ENCODE assay signal across 18 cellular contexts in the genomic region with DNA sequence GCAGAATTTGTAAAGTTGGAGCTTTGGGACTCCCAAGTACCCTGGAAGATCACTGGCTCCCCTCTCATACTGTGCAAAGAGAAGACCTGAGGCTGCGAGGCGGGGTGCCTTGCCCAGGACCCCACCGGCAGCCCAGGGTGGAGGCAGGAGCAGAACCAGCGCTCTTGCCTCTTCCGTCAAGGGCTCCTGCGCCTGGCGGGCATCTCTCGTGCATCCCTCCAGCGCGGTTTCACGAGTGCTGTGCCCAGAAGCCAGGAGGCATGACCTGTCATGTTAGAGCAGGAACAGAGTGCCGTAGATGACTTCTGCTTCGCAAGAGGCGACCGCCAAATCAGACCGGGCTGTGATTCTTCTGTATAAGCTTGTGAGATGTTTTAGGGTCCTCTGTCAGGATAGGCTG.
DNase-seq lines count a peak whose midpoint lies in the region; ATAC-seq and TF ChIP-seq lines count a peak whose summit lies in the region.
"Had no signal": no experiment of that assay in that cellular context is flagged by ENCODE, and none has a peak within 500 bp of the region (broad histone marks: within the 10 kb centered on the region; RNA-seq: fewer than 3 reads in every experiment).

No MANE protein-coding gene starts in this region.

- H2BK12ac ChIP-seq in trophoblast cell (ENCODE audit: low read length) = no peak overlapping the region

- no peak overlapping the region for H4K8ac ChIP-seq in trophoblast cell (ENCODE audit: low read depth, low read length)

- H2BK5ac ChIP-seq in trophoblast cell (ENCODE audit: low read depth, low read length, poor library complexity) = no peak overlapping the region

- no peaks in the 10 kb centered on the region for H3K36me3 Mint-ChIP-seq in CD4-positive, CD25-positive, alpha-beta regulatory T cell
- no peaks in the 10 kb centered on the region for H3K36me3 Mint-ChIP-seq in endodermal cell (ENCODE audit: low read depth)

- no peaks in the 10 kb centered on the region for H3K79me1 ChIP-seq in trophoblast cell (ENCODE audit: low read length)

- CTCF ChIA-PET in HEK293 (lab: Yijun Ruan, JAX) = no interaction called here

- 93 to 97% methylated on average over 16 of the region's 16 CpGs for WGBS in endodermal cell (ENCODE audit: insufficient coverage in 1 of 2, insufficient read length in 1 of 2), 2 experiments
- WGBS in trophoblast cell (ENCODE audit: extremely low coverage, insufficient coverage, insufficient read length) = no CpG with 5 or more reads among the region's 16 CpGs

- H3K4ac ChIP-seq in trophoblast cell (ENCODE audit: low read depth, low read length) = no peak overlapping the region

- H3K18ac ChIP-seq in trophoblast cell (ENCODE audit: low read length) = no peak overlapping the region

- no peak overlapping the region for H3K27ac ChIP-seq in CD4-positive, CD25-positive, alpha-beta regulatory T cell (ENCODE audit: insufficient read depth, low read length, poor library complexity, severe bottlenecking)
- H3K27ac ChIP-seq in HEK293 (ENCODE audit: extremely low read depth, low read depth, low read length) (no peak overlapping the region), endodermal cell (ENCODE audit: low read depth, low read length) (no peak overlapping the region), trophoblast cell (ENCODE audit: low read depth, low read length) (no peak overlapping the region)
- H3K27ac ChIP-seq: C4-2B had no signal

- no peak for DNase-seq in CD4-positive, CD25-positive, alpha-beta regulatory T cell
- peak; percentile 20 for DNase-seq in endodermal cell
- DNase-seq in posterior vena cava (ENCODE audit: low spot score) = peak; percentile 54
- DNase-seq in trophoblast cell = no peak
- DNase-seq: Calu3; CD4-positive, alpha-beta T cell; COR-L47; DMS53; DMS79 treated with DMSO at 0.1 percent for 48 hours; GF-D8; H9; HFFc6 had no signal

- peaks cover 19% of the 10 kb centered on the region for H3K4me1 ChIP-seq in CD4-positive, CD25-positive, alpha-beta regulatory T cell (ENCODE audit: control insufficient read depth, insufficient read depth, low read length, poor library complexity, severe bottlenecking)
- no peaks in the 10 kb centered on the region for H3K4me1 ChIP-seq in HEK293 (ENCODE audit: control insufficient read depth, insufficient read depth, low read length)
- peaks cover under 1% of the 10 kb centered on the region for H3K4me1 ChIP-seq in endodermal cell (ENCODE audit: control insufficient read depth, insufficient read depth, low read length)
- H3K4me1 ChIP-seq in trophoblast cell (ENCODE audit: control insufficient read depth in 1 of 2, insufficient read depth in 2 of 2, low read length in 2 of 2) = peaks cover 8 to 10% of the 10 kb centered on the region in 2 experiments

- no peak overlapping the region for H4K12ac ChIP-seq in trophoblast cell (ENCODE audit: low read depth, low read length)

- no peaks in the 10 kb centered on the region for H3K9me3 Mint-ChIP-seq in CD4-positive, CD25-positive, alpha-beta regulatory T cell
- no peaks in the 10 kb centered on the region for H3K9me3 Mint-ChIP-seq in endodermal cell
- H3K9me3 Mint-ChIP-seq: CD4-positive, alpha-beta T cell; GM23338; H9 had no signal

- intact Hi-C loops in posterior vena cava (cut with DNase I) = no loop called here

- no peak overlapping the region for H3K4me2 ChIP-seq in trophoblast cell (ENCODE audit: low read length)
- H3K4me2 ChIP-seq: GM23338 had no signal

- H2AK5ac ChIP-seq in trophoblast cell (ENCODE audit: low read length) = no peak overlapping the region

- no peak overlapping the region for H3K14ac ChIP-seq in trophoblast cell (ENCODE audit: low read length)

- H3K27me3 ChIP-seq in CD4-positive, CD25-positive, alpha-beta regulatory T cell (ENCODE audit: control insufficient read depth, insufficient read depth, low read length) = no peaks in the 10 kb centered on the region
- no peaks in the 10 kb centered on the region for H3K27me3 ChIP-seq in endodermal cell (ENCODE audit: control insufficient read depth, insufficient read depth, low read length, poor library complexity, severe bottlenecking)
- no peaks in the 10 kb centered on the region for H3K27me3 ChIP-seq in trophoblast cell (ENCODE audit: insufficient read depth, low read length)

- no peak overlapping the region for H3K4me3 ChIP-seq in CD4-positive, CD25-positive, alpha-beta regulatory T cell (ENCODE audit: low read depth, low read length)
- H3K4me3 ChIP-seq in HEK293 (ENCODE audit: low read depth, low read length) (no peak overlapping the region), endodermal cell (ENCODE audit: low read length) (no peak overlapping the region), trophoblast cell (ENCODE audit: low read depth, low read length) (no peak overlapping the region)
- H3K4me3 ChIP-seq: GM23338 had no signal

- no peak overlapping the region for H4K91ac ChIP-seq in trophoblast cell (ENCODE audit: low read depth, low read length)

- POLR2A ChIA-PET in HEK293 (lab: Yijun Ruan, JAX) = no interaction called here

- no peaks in the 10 kb centered on the region for H3K79me2 ChIP-seq in trophoblast cell (ENCODE audit: control insufficient read depth, insufficient read depth, low read length, poor library complexity)

- no peaks in the 10 kb centered on the region for H3K9me3 ChIP-seq in CD4-positive, CD25-positive, alpha-beta regulatory T cell (ENCODE audit: control insufficient read depth in 2 of 2, low read length in 2 of 2)
- H3K9me3 ChIP-seq in HEK293 (ENCODE audit: control insufficient read depth, insufficient read depth, low read depth, low read length) = no peaks in the 10 kb centered on the region
- H3K9me3 ChIP-seq in endodermal cell (ENCODE audit: control insufficient read depth, low read length) = no peaks in the 10 kb centered on the region
- H3K9me3 ChIP-seq in trophoblast cell (ENCODE audit: insufficient read depth, low read depth, low read length) = no peaks in the 10 kb centered on the region

- H3K27me3 Mint-ChIP-seq in CD4-positive, CD25-positive, alpha-beta regulatory T cell = no peaks in the 10 kb centered on the region
- no peaks in the 10 kb centered on the region for H3K27me3 Mint-ChIP-seq in endodermal cell (ENCODE audit: insufficient read depth)
- H3K27me3 Mint-ChIP-seq: CD4-positive, alpha-beta T cell had no signal

- no peaks in the 10 kb centered on the region for H3K36me3 ChIP-seq in CD4-positive, CD25-positive, alpha-beta regulatory T cell (ENCODE audit: control insufficient read depth, insufficient read depth, low read length)
- no peaks in the 10 kb centered on the region for H3K36me3 ChIP-seq in HEK293 (ENCODE audit: control insufficient read depth in 2 of 2, insufficient read depth in 1 of 2, low read length in 2 of 2)
- no peaks in the 10 kb centered on the region for H3K36me3 ChIP-seq in endodermal cell (ENCODE audit: control insufficient read depth, insufficient read depth, low read length)
- H3K36me3 ChIP-seq in trophoblast cell (ENCODE audit: control insufficient read depth in 1 of 2, insufficient read depth in 2 of 2, low read length in 2 of 2) = no peaks in the 10 kb centered on the region

- H3K23ac ChIP-seq in trophoblast cell (ENCODE audit: low read length) = no peak overlapping the region

- ATAC-seq in CD4-positive, CD25-positive, alpha-beta regulatory T cell (ENCODE audit: low read depth in 2 of 2) = no peak
- ATAC-seq in GM18858 (IDR thresholded peaks at IDR 0.05; ENCODE audit: unreplicated experiment) (no peak), HG02623 (IDR thresholded peaks at IDR 0.05; ENCODE audit: unreplicated experiment) (no peak)
- ATAC-seq: GM23338, HCT116 had no signal

- H2BK120ac ChIP-seq in trophoblast cell (ENCODE audit: insufficient read depth, low read length, poor library complexity) = no peak overlapping the region

- H3K9ac ChIP-seq in endodermal cell (ENCODE audit: extremely low read depth, low read length, poor library complexity, severe bottlenecking) (no peak overlapping the region), trophoblast cell (ENCODE audit: low read length) (no peak overlapping the region)

- TF ChIP-seq CTCF in HEK293 (tag by site-specific recombination; IDR thresholded peaks at IDR 0.05) (no peak), endodermal cell (conservative IDR thresholded peaks at IDR 0.05) (no peak)

- H3K4me1 Mint-ChIP-seq in CD4-positive, CD25-positive, alpha-beta regulatory T cell = peaks cover 11 to 33% (median 20%) of the 10 kb centered on the region in 4 donors
- peaks cover 12% of the 10 kb centered on the region for H3K4me1 Mint-ChIP-seq in endodermal cell

- H2AFZ ChIP-seq in trophoblast cell (ENCODE audit: insufficient read depth, low read length, poor library complexity) = no peak overlapping the region
- H2AFZ ChIP-seq: GM23338 had no signal

- peak overlapping the region in 2 of 3 donors; percentile 18 to 44 for H3K27ac Mint-ChIP-seq in CD4-positive, CD25-positive, alpha-beta regulatory T cell
- no peak overlapping the region for H3K27ac Mint-ChIP-seq in endodermal cell
- H3K27ac Mint-ChIP-seq: CD4-positive, alpha-beta T cell; GM23338; H9; HFFc6 had no signal

- H3K4me3 Mint-ChIP-seq in CD4-positive, CD25-positive, alpha-beta regulatory T cell = no peak overlapping the region
- no peak overlapping the region for H3K4me3 Mint-ChIP-seq in endodermal cell
- H3K4me3 Mint-ChIP-seq: CD4-positive, alpha-beta T cell; GM23338; H9; HFFc6 had no signal

TF ChIP-seq in HEK293, 187 proteins besides CTCF, POLR2A, EP300 and RAD21:
- no peak for TF ChIP-seq ZNF2 (tag by site-specific recombination; IDR thresholded peaks at IDR 0.05)
- TF ChIP-seq ZNF157 (tag by site-specific recombination; IDR thresholded peaks at IDR 0.05) = peak; percentile 84

Comparison
In these comparisons a context has a peak if more than half of its experiments do, and no peak if none do; other contexts are left out.
1. DNase-seq: peak in endodermal cell (single experiment) and posterior vena cava (single experiment); none in CD4-positive, CD25-positive, alpha-beta regulatory T cell (0 of 3) and trophoblast cell (0 of 2).